In genomic region chr2:96317584-96317997, GRCh38 we compare ENCODE assay signal across 32 cellular contexts. TPM values are rescaled to one million over a fixed set of nuclear protein-coding genes. Genes with fewer than 3 reads are reported as not detected.
A peak's percentile ranks its signal among the peaks of the same experiment; 100 is the strongest.
DNase-seq lines count a peak whose midpoint lies in the region; ATAC-seq and TF ChIP-seq lines count a peak whose summit lies in the region.
"Had no signal": no experiment of that assay in that cellular context is flagged by ENCODE, and none has a peak within 500 bp of the region (broad histone marks: within the 10 kb centered on the region; RNA-seq: fewer than 3 reads in every experiment).

No MANE protein-coding gene starts in this region.

- peak overlapping the region; percentile 42 to 90 (median 82) for H3K27ac Mint-ChIP-seq in CD8-positive, alpha-beta memory T cell
- peak overlapping the region; percentile 48 for H3K27ac Mint-ChIP-seq in activated T-helper 17 cell treated with anti-CD3 and anti-CD28 coated beads, Interleukin-2, amount 50 U/mL, for 72 hours
- peak overlapping the region; percentile 88 to 94 for H3K27ac Mint-ChIP-seq in natural killer cell
- H3K27ac Mint-ChIP-seq: brain; stimulated activated naive CD8-positive, alpha-beta T cell treated with anti-CD3 and anti-CD28 coated beads, Interleukin-15, amount 100 ng/mL, for 72 hours had no signal

- CTCF ChIA-PET in CD8-positive, alpha-beta memory T cell (lab: Charles Lee): interaction anchor here (3.4 kb wide), 1 partner anchor 27 kb away, joined by 15 read pairs; no protein-coding TSS in a partner anchor
- CTCF ChIA-PET in HEK293T (lab: Yijun Ruan, JAX): no interaction called here

- DNase-seq in activated effector memory CD4-positive, alpha-beta T cell treated with anti-CD3 and anti-CD28 coated beads, Interleukin-2, amount 50 U/mL, for 16 hours: peak; percentile 34
- DNase-seq in activated effector memory CD4-positive, alpha-beta T cell treated with Interleukin-2 at 50 U/mL for 16 hours: no peak
- DNase-seq in CD8-positive, alpha-beta memory T cell: no peak
- DNase-seq in natural killer cell: no peak
- DNase-seq in stimulated activated CD8-positive, alpha-beta memory T cell treated with anti-CD3 and anti-CD28 coated beads, Interleukin-4, amount 100 ng/mL, for 48 hours: no peak
- DNase-seq in HEK293T (ENCODE audit: extremely low spot score): no peak
- DNase-seq: ACHN; activated CD4-positive, alpha-beta T cell treated with anti-CD3 and anti-CD28 coated beads for 4 hours; activated gamma-delta T cell; adrenal gland; cerebellar nuclear complex; DMS79 treated with DMSO at 0.1 percent for 48 hours; dorsolateral prefrontal cortex; esophagus squamous epithelium; foreskin keratinocyte; GDM1; H7; head of caudate nucleus; IMR-90; left ventricle myocardium inferior; NCI-H1436 treated with DMSO at 0.1 percent for 48 hours; NCI-H2081 treated with DMSO at 0.1 percent for 48 hours; NCI-H2227 treated with DMSO at 0.1 percent for 48 hours; NCI-H526; Right ventricle myocardium superior; small intestine; stimulated activated naive CD8-positive, alpha-beta T cell treated with anti-CD3 and anti-CD28 coated beads, Interleukin-15, amount 100 ng/mL, for 72 hours; T-helper 9 cell had no signal

- no peaks in the 10 kb centered on the region for H3K27me3 Mint-ChIP-seq in CD8-positive, alpha-beta memory T cell
- no peaks in the 10 kb centered on the region for H3K27me3 Mint-ChIP-seq in activated T-helper 17 cell treated with anti-CD3 and anti-CD28 coated beads, Interleukin-2, amount 50 U/mL, for 72 hours
- no peaks in the 10 kb centered on the region for H3K27me3 Mint-ChIP-seq in natural killer cell (ENCODE audit: low read depth in 2 of 2)
- H3K27me3 Mint-ChIP-seq: stimulated activated naive CD8-positive, alpha-beta T cell treated with anti-CD3 and anti-CD28 coated beads, Interleukin-15, amount 100 ng/mL, for 72 hours had no signal

- TF ChIP-seq CTCF in natural killer cell (IDR thresholded peaks at IDR 0.05): no peak

- no peak for ATAC-seq in activated T-helper 17 cell treated with anti-CD3 and anti-CD28 coated beads, Interleukin-2, amount 50 U/mL, for 72 hours (replicated peaks)
- no peak for ATAC-seq in natural killer cell
- ATAC-seq: foreskin keratinocyte; SK-N-SH treated with all-trans-retinoic acid at 6 μM for 48 hours; stimulated activated naive CD8-positive, alpha-beta T cell treated with anti-CD3 and anti-CD28 coated beads, Interleukin-15, amount 100 ng/mL, for 72 hours had no signal

- intact Hi-C loops in natural killer cell (cut with micrococcal nuclease): no loop called here

- no peaks in the 10 kb centered on the region for H3K9me3 ChIP-seq in CD8-positive, alpha-beta memory T cell (ENCODE audit: low read length)
- H3K9me3 ChIP-seq: adrenal gland, esophagus squamous epithelium, left ventricle myocardium inferior had no signal

- H3K4me3 ChIP-seq in CD8-positive, alpha-beta memory T cell (ENCODE audit: low read length): no peak overlapping the region
- H3K4me3 ChIP-seq: adrenal gland, dorsolateral prefrontal cortex, esophagus squamous epithelium, left ventricle myocardium inferior had no signal

- no peaks in the 10 kb centered on the region for H3K36me3 ChIP-seq in CD8-positive, alpha-beta memory T cell (ENCODE audit: insufficient read depth, low read length)
- H3K36me3 ChIP-seq: adrenal gland, esophagus squamous epithelium, left ventricle myocardium inferior had no signal

- no peaks in the 10 kb centered on the region for H3K9me3 Mint-ChIP-seq in CD8-positive, alpha-beta memory T cell
- H3K9me3 Mint-ChIP-seq in activated T-helper 17 cell treated with anti-CD3 and anti-CD28 coated beads, Interleukin-2, amount 50 U/mL, for 72 hours: no peaks in the 10 kb centered on the region
- H3K9me3 Mint-ChIP-seq in natural killer cell: no peaks in the 10 kb centered on the region
- H3K9me3 Mint-ChIP-seq: stimulated activated naive CD8-positive, alpha-beta T cell treated with anti-CD3 and anti-CD28 coated beads, Interleukin-15, amount 100 ng/mL, for 72 hours had no signal

- H3K27ac ChIP-seq in CD8-positive, alpha-beta memory T cell (ENCODE audit: low read depth, low read length): no peak overlapping the region
- H3K27ac ChIP-seq: adrenal gland, dorsolateral prefrontal cortex, esophagus squamous epithelium, foreskin keratinocyte, left ventricle myocardium inferior, VCaP had no signal

- peak overlapping the region in 4 of 7 donors; percentile 22 to 71 (median 46) for H3K4me3 Mint-ChIP-seq in CD8-positive, alpha-beta memory T cell
- peak overlapping the region; percentile 78 for H3K4me3 Mint-ChIP-seq in activated T-helper 17 cell treated with anti-CD3 and anti-CD28 coated beads, Interleukin-2, amount 50 U/mL, for 72 hours
- peak overlapping the region; percentile 47 for H3K4me3 Mint-ChIP-seq in natural killer cell

- peaks cover 47 to 66% (median 59%) of the 10 kb centered on the region in 3 donors for H3K4me1 Mint-ChIP-seq in CD8-positive, alpha-beta memory T cell
- H3K4me1 Mint-ChIP-seq in activated T-helper 17 cell treated with anti-CD3 and anti-CD28 coated beads, Interleukin-2, amount 50 U/mL, for 72 hours: peaks cover 33% of the 10 kb centered on the region
- peaks cover 53 to 62% of the 10 kb centered on the region in 2 donors for H3K4me1 Mint-ChIP-seq in natural killer cell

- peaks cover 29% of the 10 kb centered on the region for H3K4me1 ChIP-seq in CD8-positive, alpha-beta memory T cell (ENCODE audit: insufficient read depth, low read length)

- H3K27me3 ChIP-seq in CD8-positive, alpha-beta memory T cell (ENCODE audit: insufficient read depth, low read length, poor library complexity, severe bottlenecking): no peaks in the 10 kb centered on the region

- H3K36me3 Mint-ChIP-seq in CD8-positive, alpha-beta memory T cell: peaks cover 3 to 25% (median 5%) of the 10 kb centered on the region in 3 donors
- H3K36me3 Mint-ChIP-seq in activated T-helper 17 cell treated with anti-CD3 and anti-CD28 coated beads, Interleukin-2, amount 50 U/mL, for 72 hours (ENCODE audit: low read depth): no peaks in the 10 kb centered on the region
- no peaks in the 10 kb centered on the region for H3K36me3 Mint-ChIP-seq in natural killer cell
- H3K36me3 Mint-ChIP-seq: brain had no signal

- POLR2A ChIA-PET in CD8-positive, alpha-beta memory T cell (lab: Charles Lee): interaction anchor here (1.2 kb wide), 1 partner anchor 18 kb away, joined by 3 read pairs; the partner anchor contains the start of gene NCAPH
- POLR2A ChIA-PET in HEK293T (lab: Yijun Ruan, JAX): no interaction called here

TF ChIP-seq in HEK293T, 16 proteins besides CTCF, POLR2A, EP300 and RAD21:
- no peak for TF ChIP-seq FOXA1 (IDR thresholded peaks at IDR 0.05)
- TF ChIP-seq LEF1 (IDR thresholded peaks at IDR 0.05; ENCODE audit: borderline replicate concordance): no peak
- TF ChIP-seq BHLHE40 (IDR thresholded peaks at IDR 0.05; ENCODE audit: borderline replicate concordance): no peak
- no peak for TF ChIP-seq L3MBTL2 (conservative IDR thresholded peaks at IDR 0.05)
- TF ChIP-seq ZNF384 (IDR thresholded peaks at IDR 0.05): no peak
- no peak for TF ChIP-seq CTBP1 (IDR thresholded peaks at IDR 0.05; ENCODE audit: borderline replicate concordance)
- no peak for TF ChIP-seq PKNOX1 (IDR thresholded peaks at IDR 0.05)
- TF ChIP-seq SP1 (IDR thresholded peaks at IDR 0.05): no peak
- TF ChIP-seq FOXK2 (IDR thresholded peaks at IDR 0.05): no peak
- no peak for TF ChIP-seq NFRKB (IDR thresholded peaks at IDR 0.05)
- TF ChIP-seq ARNT (IDR thresholded peaks at IDR 0.05): no peak
- no peak for TF ChIP-seq SUZ12 (IDR thresholded peaks at IDR 0.05)
- no peak for TF ChIP-seq TARDBP (IDR thresholded peaks at IDR 0.05)
- TF ChIP-seq ELF4 (IDR thresholded peaks at IDR 0.05): no peak

RNA-seq across cellular contexts. Expression of gene ITPRIPL1, which starts 7.5 kb away (rescaled TPM):
- total RNA-seq in CD8-positive, alpha-beta memory T cell: 10 to 100 TPM; 55.5 to 58.3 TPM
- polyA plus RNA-seq in CD8-positive, alpha-beta memory T cell: 17.5 TPM
- total RNA-seq in activated T-helper 17 cell treated with anti-CD3 and anti-CD28 coated beads, Interleukin-2, amount 50 U/mL, for 72 hours: 10 to 100 TPM; 26.1 to 55.9 TPM
- total RNA-seq in natural killer cell: 10 to 100 TPM; 14.1 to 28.7 (median 20.5) TPM

RNA-seq across cellular contexts. Expression of gene SNRNP200, which starts 12.2 kb away (rescaled TPM):
- 100 to 1,000 TPM; 203 to 206 TPM for total RNA-seq in CD8-positive, alpha-beta memory T cell
- 108 TPM for polyA plus RNA-seq in CD8-positive, alpha-beta memory T cell
- 100 to 1,000 TPM; 155 to 198 TPM for total RNA-seq in activated T-helper 17 cell treated with anti-CD3 and anti-CD28 coated beads, Interleukin-2, amount 50 U/mL, for 72 hours
- total RNA-seq in natural killer cell: 100 to 1,000 TPM; 207 to 236 (median 228) TPM

RNA-seq across cellular contexts. Expression of gene NCAPH, which starts 18.0 kb away (rescaled TPM):
- 10 to 100 TPM; 59.5 to 65.6 TPM for total RNA-seq in CD8-positive, alpha-beta memory T cell
- polyA plus RNA-seq in CD8-positive, alpha-beta memory T cell: 1.3 TPM
- total RNA-seq in activated T-helper 17 cell treated with anti-CD3 and anti-CD28 coated beads, Interleukin-2, amount 50 U/mL, for 72 hours: 10 to 100 TPM; 63.1 to 89.5 TPM
- total RNA-seq in natural killer cell: 1 to 10 TPM; 2.1 to 2.9 (median 2.7) TPM

RNA-seq across cellular contexts. Expression of gene CIAO1, which starts 51.6 kb away (rescaled TPM):
- 10 to 100 TPM; 73.8 to 77.9 TPM for total RNA-seq in CD8-positive, alpha-beta memory T cell
- polyA plus RNA-seq in CD8-positive, alpha-beta memory T cell: 104 TPM
- total RNA-seq in activated T-helper 17 cell treated with anti-CD3 and anti-CD28 coated beads, Interleukin-2, amount 50 U/mL, for 72 hours: 10 to 100 TPM; 71.4 to 81.3 TPM
- total RNA-seq in natural killer cell: 100 to 1,000 TPM in 2 of 3 donors, 10 to 100 TPM in 1; 74.9 to 109 (median 106) TPM

RNA-seq across cellular contexts. Expression of gene TMEM127, which starts 51.8 kb away (rescaled TPM):
- 10 to 100 TPM; 29.8 to 33.4 TPM for total RNA-seq in CD8-positive, alpha-beta memory T cell
- 46.8 TPM for polyA plus RNA-seq in CD8-positive, alpha-beta memory T cell
- total RNA-seq in activated T-helper 17 cell treated with anti-CD3 and anti-CD28 coated beads, Interleukin-2, amount 50 U/mL, for 72 hours: 10 to 100 TPM; 23.8 to 25.4 TPM
- total RNA-seq in natural killer cell: 10 to 100 TPM; 49.8 to 59.3 (median 54.5) TPM

Comparison
In these comparisons a context has a peak if more than half of its experiments do, and no peak if none do; other contexts are left out.
1. RNA of gene NCAPH, which starts 18.0 kb away (total RNA-seq): 63.1 to 89.5 TPM in activated T-helper 17 cell treated with anti-CD3 and anti-CD28 coated beads, Interleukin-2, amount 50 U/mL, for 72 hours and 59.5 to 65.6 TPM in CD8-positive, alpha-beta memory T cell; 2.1 to 2.9 TPM in natural killer cell; every median in the first group is over 10 times any median in the second.
2. Peak in every context shown above with its lines, with median percentiles within 50 percentile points of each other: H3K27ac Mint-ChIP-seq and H3K4me3 Mint-ChIP-seq.